In genomic region chr19:3725121-3725520, GRCh38 we compare ENCODE assay signal across 28 cellular contexts. TPM values are rescaled to one million over a fixed set of nuclear protein-coding genes. Genes with fewer than 3 reads are reported as not detected.
"Had no signal": no experiment of that assay in that cellular context is flagged by ENCODE, and none has a peak within 500 bp of the region (broad histone marks: within the 10 kb centered on the region; RNA-seq: fewer than 3 reads in every experiment).

No MANE protein-coding gene starts in this region.

- H3K4me1 ChIP-seq: breast epithelium, psoas muscle had no signal

- DNase-seq: activated B cell treated with CpG ODN at 0.5 μM for 24 hours; activated CD4-positive, alpha-beta memory T cell treated with anti-CD3 and anti-CD28 coated beads for 36 hours; activated CD4-positive, alpha-beta T cell treated with anti-CD3 and anti-CD28 coated beads for 36 hours; activated effector memory CD4-positive, alpha-beta T cell treated with Interleukin-2 at 50 U/mL for 16 hours; activated naive CD4-positive, alpha-beta T cell treated with anti-CD3 and anti-CD28 coated beads for 36 hours; activated naive CD8-positive, alpha-beta T cell treated with anti-CD3 and anti-CD28 coated beads, Interleukin-2, amount 10 ng/mL, durations not matched to agents 7 days and 5 days; activated T-cell treated with anti-CD3 and anti-CD28 coated beads, Interleukin-2, amount 50 U/mL, for 72 hours; amniotic stem cell; dorsolateral prefrontal cortex; effector memory CD8-positive, alpha-beta T cell; foreskin melanocyte; left ventricle myocardium inferior; naive thymus-derived CD8-positive, alpha-beta T cell; pancreas; psoas muscle; stimulated activated CD4-positive, alpha-beta T cell treated with anti-CD3 and anti-CD28 coated beads, Interleukin-4, amount 100 ng/mL, for 24 hours; stimulated activated naive CD4-positive, alpha-beta T cell treated with Interleukin-2 at 50 U/mL for 16 hours; T-helper 9 cell had no signal

- FAIRE-seq: colon, endothelial cell of umbilical vein, pancreas had no signal

- H3K27ac ChIP-seq: breast epithelium, dorsolateral prefrontal cortex, left ventricle myocardium inferior, neutrophil, psoas muscle, right atrium auricular region had no signal

- H3K27me3 ChIP-seq: pancreas had no signal

- H3K36me3 ChIP-seq: breast epithelium, left ventricle myocardium inferior, neutrophil, pancreas, right atrium auricular region had no signal

- ATAC-seq: activated CD4-positive, alpha-beta T cell treated with anti-CD3 and anti-CD28 coated beads for 36 hours; activated T-cell treated with anti-CD3 and anti-CD28 coated beads, Interleukin-2, amount 50 U/mL, for 72 hours; effector memory CD8-positive, alpha-beta T cell; naive thymus-derived CD8-positive, alpha-beta T cell; psoas muscle had no signal

- H3K4me3 ChIP-seq: breast epithelium, dorsolateral prefrontal cortex, left ventricle myocardium inferior, pancreas, psoas muscle, right atrium auricular region had no signal

- H3K9me3 ChIP-seq: neutrophil, pancreas, psoas muscle, right atrium auricular region had no signal

RNA-seq across cellular contexts. Expression of gene TJP3, which starts 16.9 kb away (rescaled TPM):
- total RNA-seq: endothelial cell of umbilical vein, left ventricle myocardium inferior, lung microvascular endothelial cell had no signal

RNA-seq across cellular contexts. Expression of gene RAX2, which starts 46.9 kb away (rescaled TPM):
- total RNA-seq: activated B cell treated with CpG ODN at 0.5 μM for 24 hours; activated CD4-positive, alpha-beta memory T cell treated with anti-CD3 and anti-CD28 coated beads for 36 hours; activated CD4-positive, alpha-beta T cell treated with anti-CD3 and anti-CD28 coated beads for 36 hours; activated naive CD4-positive, alpha-beta T cell treated with anti-CD3 and anti-CD28 coated beads for 36 hours; activated naive CD8-positive, alpha-beta T cell treated with anti-CD3 and anti-CD28 coated beads, Interleukin-2, amount 10 ng/mL, durations not matched to agents 7 days and 5 days; activated T-cell treated with anti-CD3 and anti-CD28 coated beads, Interleukin-2, amount 50 U/mL, for 72 hours; endothelial cell of umbilical vein; esophagus mucosa; left ventricle myocardium inferior; lung microvascular endothelial cell; mesothelial cell of epicardium; naive thymus-derived CD8-positive, alpha-beta T cell; pancreas; psoas muscle; right atrium auricular region; subcutaneous adipose tissue; ureter had no signal
- polyA plus RNA-seq: endothelial cell of umbilical vein; naive thymus-derived CD8-positive, alpha-beta T cell; pancreas; psoas muscle had no signal
